ENCODE assay signal across 8 cellular contexts in the genomic region with DNA sequence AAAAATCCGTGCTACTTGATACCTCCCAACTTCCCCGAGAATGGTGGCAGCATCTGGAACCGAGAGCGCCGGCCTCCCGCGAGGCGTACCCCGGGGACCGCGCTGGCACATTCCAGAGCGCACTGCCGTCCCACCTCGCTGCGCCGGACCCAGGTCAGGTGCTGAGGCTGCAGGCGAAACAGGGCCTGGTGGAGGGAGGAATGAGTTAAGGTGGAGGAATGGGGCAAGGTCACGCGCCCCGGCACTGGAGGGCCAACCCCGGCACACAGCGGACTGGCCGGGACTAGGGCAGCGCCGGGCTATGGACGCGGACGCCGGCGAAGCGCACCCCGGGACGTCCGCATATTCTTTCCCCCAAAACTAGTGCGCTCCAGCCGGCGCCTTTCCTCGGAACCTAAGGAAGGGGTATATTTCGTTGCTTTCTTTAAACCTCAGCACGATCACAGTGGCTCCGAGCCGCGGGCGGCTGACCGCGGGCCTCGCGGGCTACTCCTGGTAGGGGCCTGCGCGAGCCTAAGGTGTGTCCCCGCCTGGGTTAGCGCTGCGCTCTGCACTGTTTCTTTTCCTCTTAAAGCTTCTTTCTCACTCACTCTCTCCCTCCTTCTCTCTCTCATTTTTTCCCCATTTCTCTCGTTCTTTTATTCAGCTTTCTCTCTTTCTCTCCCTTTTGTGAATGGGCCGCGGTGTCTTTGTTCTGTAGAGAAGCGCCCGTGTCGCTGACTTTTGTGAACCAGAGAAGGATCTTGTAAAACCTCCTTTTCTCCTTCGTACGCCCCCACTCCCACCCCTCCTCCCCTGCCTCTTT. TPM values are rescaled to one million over a fixed set of nuclear protein-coding genes. Genes with fewer than 3 reads are reported as not detected.
A peak's percentile ranks its signal among the peaks of the same experiment; 100 is the strongest.
DNase-seq lines count a peak whose midpoint lies in the region; ATAC-seq and TF ChIP-seq lines count a peak whose summit lies in the region.

No MANE protein-coding gene starts in this region.

- peaks cover 82% of the 10 kb centered on the region for H3K27me3 Mint-ChIP-seq in T-helper 1 cell treated with Interleukin-12 subunit alpha and Interleukin-12 subunit beta and Interleukin-4 antibody, amounts not matched to agents 30 μg/mL and 1 μg/mL, for 36 hours (ENCODE audit: low read depth)
- H3K27me3 Mint-ChIP-seq in T-helper 17 cell (peaks cover 86% of the 10 kb centered on the region), glutamatergic neuron (ENCODE audit: unreplicated experiment) (peaks cover 45% of the 10 kb centered on the region)

- H3K4me1 ChIP-seq in skeletal muscle tissue (ENCODE audit: control insufficient read depth in 3 of 3, insufficient read depth in 3 of 3, low read length in 3 of 3) (peaks cover 10 to 26% (median 19%) of the 10 kb centered on the region in 3 donors), esophagus muscularis mucosa (peaks cover 42 to 48% (median 45%) of the 10 kb centered on the region in 4 donors)

- no peak for DNase-seq in T-helper 1 cell
- no peak for DNase-seq in T-helper 17 cell
- DNase-seq in glutamatergic neuron, result peak; percentile 34
- no peak for DNase-seq in esophagus muscularis mucosa (ENCODE audit: extremely low spot score)
- DNase-seq in NCI-H345 treated with DMSO at 0.1 percent for 48 hours (lab: John Stamatoyannopoulos, UW; ENCODE audit: unreplicated experiment), result no peak

- H3K36me3 Mint-ChIP-seq in T-helper 1 cell treated with Interleukin-12 subunit alpha and Interleukin-12 subunit beta and Interleukin-4 antibody, amounts not matched to agents 30 μg/mL and 1 μg/mL, for 36 hours (ENCODE audit: low read depth), result peaks cover 10% of the 10 kb centered on the region
- H3K36me3 Mint-ChIP-seq in T-helper 17 cell (ENCODE audit: low read depth) (peaks cover 9% of the 10 kb centered on the region), glutamatergic neuron (ENCODE audit: unreplicated experiment) (peaks cover 7% of the 10 kb centered on the region)

- no peak for ATAC-seq in T-helper 17 cell
- ATAC-seq in GM19023 (IDR thresholded peaks at IDR 0.05; ENCODE audit: unreplicated experiment), result no peak

- H3K27me3 ChIP-seq in skeletal muscle tissue (ENCODE audit: control insufficient read depth in 3 of 3, insufficient read depth in 3 of 3, low read length in 3 of 3) (peaks cover 70 to 83% (median 77%) of the 10 kb centered on the region in 3 donors), esophagus muscularis mucosa (peaks cover 0 to 86% (median 45%) of the 10 kb centered on the region in 4 donors)

- 25% methylated on average over 53 of the region's 61 CpGs for WGBS in esophagus muscularis mucosa

- peak overlapping the region; percentile 60 for H3K27ac Mint-ChIP-seq in T-helper 1 cell treated with Interleukin-12 subunit alpha and Interleukin-12 subunit beta and Interleukin-4 antibody, amounts not matched to agents 30 μg/mL and 1 μg/mL, for 36 hours
- H3K27ac Mint-ChIP-seq in T-helper 17 cell (peak overlapping the region; percentile 19), glutamatergic neuron (ENCODE audit: unreplicated experiment) (peak overlapping the region; percentile 4)

- H3K4me1 Mint-ChIP-seq in T-helper 1 cell treated with Interleukin-12 subunit alpha and Interleukin-12 subunit beta and Interleukin-4 antibody, amounts not matched to agents 30 μg/mL and 1 μg/mL, for 36 hours (ENCODE audit: low read depth), result peaks cover 29% of the 10 kb centered on the region
- H3K4me1 Mint-ChIP-seq in T-helper 17 cell, result peaks cover 34% of the 10 kb centered on the region
- H3K4me1 Mint-ChIP-seq in glutamatergic neuron (ENCODE audit: low read depth, unreplicated experiment), result peaks cover 12% of the 10 kb centered on the region

- intact Hi-C loops in esophagus muscularis mucosa (cut with DNase I), result no loop called here

- no peaks in the 10 kb centered on the region for H3K9me3 ChIP-seq in T-helper 17 cell (ENCODE audit: control insufficient read depth, low read length, poor library complexity, severe bottlenecking)
- H3K9me3 ChIP-seq in skeletal muscle tissue (ENCODE audit: control insufficient read depth in 3 of 3, low read length in 3 of 3), result no peaks in the 10 kb centered on the region
- H3K9me3 ChIP-seq in esophagus muscularis mucosa, result peaks cover 0 to 7% (median 0%) of the 10 kb centered on the region in 4 donors

- H3K27ac ChIP-seq in skeletal muscle tissue (ENCODE audit: low read depth, low read length), result no peak overlapping the region
- H3K27ac ChIP-seq in esophagus muscularis mucosa (replicated peaks in 1 of 4), result no peak overlapping the region

- no peak overlapping the region for H3K9ac ChIP-seq in skeletal muscle tissue (ENCODE audit: low read depth in 1 of 3, low read length in 3 of 3)

- H3K36me3 ChIP-seq in skeletal muscle tissue (ENCODE audit: control insufficient read depth in 3 of 3, insufficient read depth in 3 of 3, low read length in 3 of 3), result peaks cover 0 to 4% (median 0%) of the 10 kb centered on the region in 3 donors
- H3K36me3 ChIP-seq in esophagus muscularis mucosa, result peaks cover 9 to 36% (median 25%) of the 10 kb centered on the region in 4 donors

- H3K9me3 Mint-ChIP-seq in T-helper 1 cell treated with Interleukin-12 subunit alpha and Interleukin-12 subunit beta and Interleukin-4 antibody, amounts not matched to agents 30 μg/mL and 1 μg/mL, for 36 hours, result no peaks in the 10 kb centered on the region
- H3K9me3 Mint-ChIP-seq in glutamatergic neuron (ENCODE audit: unreplicated experiment), result peaks cover 23% of the 10 kb centered on the region

- no peak for TF ChIP-seq EP300 in esophagus muscularis mucosa (IDR thresholded peaks at IDR 0.05)

- H3K4me3 ChIP-seq in skeletal muscle tissue (ENCODE audit: low read length in 3 of 3), result peak overlapping the region in 2 of 3 donors; percentile 12 to 22
- peak overlapping the region in 1 of 4 donors; percentile 4 for H3K4me3 ChIP-seq in esophagus muscularis mucosa

- TF ChIP-seq POLR2A in esophagus muscularis mucosa (IDR thresholded peaks at IDR 0.05; ENCODE audit: low read depth), result no peak

- peak overlapping the region; percentile 58 for H3K4me3 Mint-ChIP-seq in T-helper 1 cell treated with Interleukin-12 subunit alpha and Interleukin-12 subunit beta and Interleukin-4 antibody, amounts not matched to agents 30 μg/mL and 1 μg/mL, for 36 hours
- H3K4me3 Mint-ChIP-seq in T-helper 17 cell (peak overlapping the region; percentile 95), glutamatergic neuron (ENCODE audit: unreplicated experiment) (peak overlapping the region; percentile 56)

- TF ChIP-seq CTCF in glutamatergic neuron (IDR thresholded peaks at IDR 0.05; ENCODE audit: partially characterized antibody, unreplicated experiment), result no peak
- no peak for TF ChIP-seq CTCF in esophagus muscularis mucosa (IDR thresholded peaks at IDR 0.05)

RNA-seq across cellular contexts. Expression of a gene that starts 2.1 kb away (rescaled TPM):
- total RNA-seq in T-helper 17 cell, result not detected
- total RNA-seq in glutamatergic neuron (ENCODE audit: unreplicated experiment), result 0.15 TPM
- total RNA-seq in skeletal muscle tissue, result not detected
- under 1 TPM in 1 of 4 donors, not detected in 3; 0.26 TPM for total RNA-seq in esophagus muscularis mucosa

Comparison
In these comparisons a context has a peak if more than half of its experiments do, and no peak if none do; other contexts are left out.
1. H3K27ac Mint-ChIP-seq: peak in every context shown above with its lines; median percentile 60 in T-helper 1 cell treated with Interleukin-12 subunit alpha and Interleukin-12 subunit beta and Interleukin-4 antibody, amounts not matched to agents 30 μg/mL and 1 μg/mL, for 36 hours; 19 in T-helper 17 cell; 4 in glutamatergic neuron.